Comparison of ENCODE assay signal across 1 cellular context in the genomic region with DNA sequence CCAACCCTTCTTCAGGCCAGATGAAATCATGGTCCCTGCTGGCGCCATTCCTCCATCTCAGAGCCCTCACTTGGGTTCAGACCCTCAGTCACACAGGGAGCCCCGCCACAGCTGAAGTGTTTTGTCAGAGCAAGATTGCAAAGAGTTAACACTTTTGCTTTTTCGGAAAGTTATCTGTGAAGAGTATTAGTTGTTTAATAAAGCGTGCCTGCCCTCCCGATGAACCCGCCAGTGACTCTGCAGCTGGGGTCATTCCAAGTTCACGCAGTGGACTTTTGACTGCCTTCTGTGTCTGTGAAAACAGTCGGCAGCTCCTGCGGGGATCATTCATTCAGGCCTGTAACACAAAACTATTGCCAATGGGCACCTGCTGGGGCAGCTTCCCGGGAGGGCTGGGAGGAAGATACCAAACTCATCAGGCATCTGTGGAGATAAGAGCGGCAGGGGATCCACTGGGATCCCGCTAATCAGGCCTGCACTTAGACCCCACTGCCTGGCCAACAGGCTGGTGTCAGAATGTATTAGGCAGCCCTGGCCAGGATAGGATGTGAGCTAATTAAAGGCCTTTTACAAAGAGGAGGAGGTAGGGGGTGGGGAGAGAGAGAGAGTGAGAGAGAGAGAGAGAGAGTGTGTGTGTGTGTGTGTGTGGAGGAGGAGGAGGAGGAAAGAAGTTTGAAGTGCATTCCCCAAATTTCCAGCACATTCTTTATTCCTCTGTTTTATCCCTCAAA.
A peak's percentile ranks its signal among the peaks of the same experiment; 100 is the strongest.
TF ChIP-seq lines count a peak whose summit lies in the region.

No MANE protein-coding gene starts in this region.

TF ChIP-seq in K562, 482 proteins besides CTCF, POLR2A, EP300 and RAD21 (continued from another document and continues in another):
- TF ChIP-seq SAFB (IDR thresholded peaks at IDR 0.05; ENCODE audit: borderline replicate concordance, low read depth, low read length) (no peak), MAFG (tag; conservative IDR thresholded peaks at IDR 0.05) (no peak), ZNF551 (CRISPR knock-in tag; IDR thresholded peaks at IDR 0.05) (no peak), PRMT5 (CRISPR knock-in tag; IDR thresholded peaks at IDR 0.05) (no peak), TCF7 (IDR thresholded peaks at IDR 0.05; ENCODE audit: borderline replicate concordance) (peak; percentile 51; the same call in 1 of the 2 replicates), MED1 (CRISPR knock-in tag; IDR thresholded peaks at IDR 0.05; ENCODE audit: borderline replicate concordance) (no peak), ILK (tag; IDR thresholded peaks at IDR 0.05; ENCODE audit: borderline replicate concordance, low read depth) (peak; percentile 10; the same call in 1 of the 2 replicates), ATF6 (CRISPR knock-in tag; IDR thresholded peaks at IDR 0.05) (no peak; the same call in 1 of the 2 replicates), TEAD1 (CRISPR knock-in tag; IDR thresholded peaks at IDR 0.05) (no peak), MECOM (CRISPR knock-in tag; IDR thresholded peaks at IDR 0.05) (no peak; the same call in 1 of the 2 replicates), GATA2 (CRISPR knock-in tag; IDR thresholded peaks at IDR 0.05) (no peak), TBP (optimal IDR thresholded peaks at IDR 0.05; ENCODE audit: low read depth, low read length) (peak; percentile 43), SMC3 (conservative IDR thresholded peaks at IDR 0.05; ENCODE audit: insufficient read depth, low read depth, low read length) (0 out of 2 replicates have a peak, but pooled peaks have one; percentile 17), NONO (IDR thresholded peaks at IDR 0.05; ENCODE audit: low read depth in 2 of 2, low read length in 1 of 2) (no peak), NR3C1 (CRISPR knock-in tag; IDR thresholded peaks at IDR 0.05) (no peak), FOXJ2 (tag; IDR thresholded peaks at IDR 0.05) (no peak), ZNF830 (CRISPR knock-in tag; IDR thresholded peaks at IDR 0.05) (no peak), IFI16 (CRISPR knock-in tag; IDR thresholded peaks at IDR 0.05) (no peak), ARHGAP35 (IDR thresholded peaks at IDR 0.05; ENCODE audit: partially characterized antibody) (peak; percentile 75), TCFL5 (CRISPR knock-in tag; conservative IDR thresholded peaks at IDR 0.05) (no peak), SUPT5H (IDR thresholded peaks at IDR 0.05) (no peak; the same call in 1 of the 2 replicates), ZNF507 (tag; conservative IDR thresholded peaks at IDR 0.05) (no peak), ZNF224 (CRISPR knock-in tag; IDR thresholded peaks at IDR 0.05) (no peak), KDM5B (IDR thresholded peaks at IDR 0.05; ENCODE audit: insufficient replicate concordance, low read depth, low read length) (no peak), ZNF134 (CRISPR knock-in tag; conservative IDR thresholded peaks at IDR 0.05) (no peak), COPS2 (conservative IDR thresholded peaks at IDR 0.05) (no peak), ZC3H4 (CRISPR knock-in tag; IDR thresholded peaks at IDR 0.05; ENCODE audit: borderline replicate concordance) (no peak), TCF3 (CRISPR knock-in tag; IDR thresholded peaks at IDR 0.05) (no peak), PYGO2 (tag; IDR thresholded peaks at IDR 0.05) (no peak), BHLHE40 (IDR thresholded peaks at IDR 0.05; ENCODE audit: low read length) (no peak), TEAD4 (IDR thresholded peaks at IDR 0.05; ENCODE audit: low read length) (no peak; the same call in 1 of the 2 replicates), TEAD4 (CRISPR knock-in tag; IDR thresholded peaks at IDR 0.05; ENCODE audit: borderline replicate concordance) (no peak), THRA (IDR thresholded peaks at IDR 0.05) (no peak), ZNF644 (tag; IDR thresholded peaks at IDR 0.05; ENCODE audit: low read depth) (no peak), TEAD2 (tag; IDR thresholded peaks at IDR 0.05) (no peak), POLR2B (IDR thresholded peaks at IDR 0.05; ENCODE audit: low read depth, partially characterized antibody) (peak; percentile 40), ZNF253 (CRISPR knock-in tag; conservative IDR thresholded peaks at IDR 0.05) (no peak), PRDM10 (IDR thresholded peaks at IDR 0.05; ENCODE audit: partially characterized antibody) (peak; percentile 58), MXD1 (CRISPR knock-in tag; IDR thresholded peaks at IDR 0.05; ENCODE audit: borderline replicate concordance, poor library complexity, severe bottlenecking) (no peak), ZBTB17 (CRISPR knock-in tag; IDR thresholded peaks at IDR 0.05) (no peak), GABPB1 (CRISPR knock-in tag; IDR thresholded peaks at IDR 0.05) (no peak), ELK3 (CRISPR knock-in tag; IDR thresholded peaks at IDR 0.05) (no peak), CREM (IDR thresholded peaks at IDR 0.05; ENCODE audit: low read depth) (no peak; the same call in 1 of the 2 replicates), CBX8 (IDR thresholded peaks at IDR 0.05; ENCODE audit: borderline replicate concordance, extremely low read depth, low read depth, low read length, poor library complexity, severe bottlenecking) (no peak), PREB (CRISPR knock-in tag; IDR thresholded peaks at IDR 0.05) (no peak), SETDB1 (IDR thresholded peaks at IDR 0.05; ENCODE audit: low read length) (no peak)
- TF ChIP-seq, protein P1, sequence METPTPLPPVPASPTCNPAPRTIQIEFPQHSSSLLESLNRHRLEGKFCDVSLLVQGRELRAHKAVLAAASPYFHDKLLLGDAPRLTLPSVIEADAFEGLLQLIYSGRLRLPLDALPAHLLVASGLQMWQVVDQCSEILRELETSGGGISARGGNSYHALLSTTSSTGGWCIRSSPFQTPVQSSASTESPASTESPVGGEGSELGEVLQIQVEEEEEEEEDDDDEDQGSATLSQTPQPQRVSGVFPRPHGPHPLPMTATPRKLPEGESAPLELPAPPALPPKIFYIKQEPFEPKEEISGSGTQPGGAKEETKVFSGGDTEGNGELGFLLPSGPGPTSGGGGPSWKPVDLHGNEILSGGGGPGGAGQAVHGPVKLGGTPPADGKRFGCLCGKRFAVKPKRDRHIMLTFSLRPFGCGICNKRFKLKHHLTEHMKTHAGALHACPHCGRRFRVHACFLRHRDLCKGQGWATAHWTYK (CRISPR knock-in tag; IDR thresholded peaks at IDR 0.05) = no peak
- TF ChIP-seq, protein P2, sequence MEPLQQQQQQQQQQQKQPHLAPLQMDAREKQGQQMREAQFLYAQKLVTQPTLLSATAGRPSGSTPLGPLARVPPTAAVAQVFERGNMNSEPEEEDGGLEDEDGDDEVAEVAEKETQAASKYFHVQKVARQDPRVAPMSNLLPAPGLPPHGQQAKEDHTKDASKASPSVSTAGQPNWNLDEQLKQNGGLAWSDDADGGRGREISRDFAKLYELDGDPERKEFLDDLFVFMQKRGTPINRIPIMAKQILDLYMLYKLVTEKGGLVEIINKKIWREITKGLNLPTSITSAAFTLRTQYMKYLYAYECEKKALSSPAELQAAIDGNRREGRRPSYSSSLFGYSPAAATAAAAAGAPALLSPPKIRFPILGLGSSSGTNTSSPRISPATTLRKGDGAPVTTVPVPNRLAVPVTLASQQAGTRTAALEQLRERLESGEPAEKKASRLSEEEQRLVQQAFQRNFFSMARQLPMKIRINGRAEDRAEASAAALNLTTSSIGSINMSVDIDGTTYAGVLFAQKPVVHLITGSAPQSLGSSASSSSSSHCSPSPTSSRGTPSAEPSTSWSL (CRISPR knock-in tag; IDR thresholded peaks at IDR 0.05; ENCODE audit: borderline replicate concordance) = no peak
- TF ChIP-seq, protein P3, sequence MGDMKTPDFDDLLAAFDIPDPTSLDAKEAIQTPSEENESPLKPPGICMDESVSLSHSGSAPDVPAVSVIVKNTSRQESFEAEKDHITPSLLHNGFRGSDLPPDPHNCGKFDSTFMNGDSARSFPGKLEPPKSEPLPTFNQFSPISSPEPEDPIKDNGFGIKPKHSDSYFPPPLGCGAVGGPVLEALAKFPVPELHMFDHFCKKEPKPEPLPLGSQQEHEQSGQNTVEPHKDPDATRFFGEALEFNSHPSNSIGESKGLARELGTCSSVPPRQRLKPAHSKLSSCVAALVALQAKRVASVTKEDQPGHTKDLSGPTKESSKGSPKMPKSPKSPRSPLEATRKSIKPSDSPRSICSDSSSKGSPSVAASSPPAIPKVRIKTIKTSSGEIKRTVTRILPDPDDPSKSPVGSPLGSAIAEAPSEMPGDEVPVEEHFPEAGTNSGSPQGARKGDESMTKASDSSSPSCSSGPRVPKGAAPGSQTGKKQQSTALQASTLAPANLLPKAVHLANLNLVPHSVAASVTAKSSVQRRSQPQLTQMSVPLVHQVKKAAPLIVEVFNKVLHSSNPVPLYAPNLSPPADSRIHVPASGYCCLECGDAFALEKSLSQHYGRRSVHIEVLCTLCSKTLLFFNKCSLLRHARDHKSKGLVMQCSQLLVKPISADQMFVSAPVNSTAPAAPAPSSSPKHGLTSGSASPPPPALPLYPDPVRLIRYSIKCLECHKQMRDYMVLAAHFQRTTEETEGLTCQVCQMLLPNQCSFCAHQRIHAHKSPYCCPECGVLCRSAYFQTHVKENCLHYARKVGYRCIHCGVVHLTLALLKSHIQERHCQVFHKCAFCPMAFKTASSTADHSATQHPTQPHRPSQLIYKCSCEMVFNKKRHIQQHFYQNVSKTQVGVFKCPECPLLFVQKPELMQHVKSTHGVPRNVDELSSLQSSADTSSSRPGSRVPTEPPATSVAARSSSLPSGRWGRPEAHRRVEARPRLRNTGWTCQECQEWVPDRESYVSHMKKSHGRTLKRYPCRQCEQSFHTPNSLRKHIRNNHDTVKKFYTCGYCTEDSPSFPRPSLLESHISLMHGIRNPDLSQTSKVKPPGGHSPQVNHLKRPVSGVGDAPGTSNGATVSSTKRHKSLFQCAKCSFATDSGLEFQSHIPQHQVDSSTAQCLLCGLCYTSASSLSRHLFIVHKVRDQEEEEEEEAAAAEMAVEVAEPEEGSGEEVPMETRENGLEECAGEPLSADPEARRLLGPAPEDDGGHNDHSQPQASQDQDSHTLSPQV (IDR thresholded peaks at IDR 0.05) = peak; percentile 97
